30 cellular contexts compared by ENCODE assay signal in genomic region chr12:14247166-14247565, GRCh38.
"Had no signal": no experiment of that assay in that cellular context is flagged by ENCODE, and none has a peak within 500 bp of the region (broad histone marks: within the 10 kb centered on the region; RNA-seq: fewer than 3 reads in every experiment).

No MANE protein-coding gene starts in this region.

- H3K4me3 ChIP-seq: neural progenitor cell, ovary, psoas muscle, right lobe of liver, sigmoid colon, suprapubic skin, testis, tibial artery, transverse colon, upper lobe of right lung, uterus had no signal

- H3K4me2 ChIP-seq: neural progenitor cell had no signal

- H3K79me2 ChIP-seq: parathyroid adenoma had no signal

- ATAC-seq: natural killer cell; psoas muscle; right cardiac atrium; right lobe of liver; stimulated activated memory B cell treated with anti-CD40 and anti-IgM and Interleukin-4, amounts not matched to agents 10 μg/mL and 1 μg/mL and 100 μg/mL, for 72 hours; stimulated activated naive CD8-positive, alpha-beta T cell treated with anti-CD3 and anti-CD28 coated beads, Interleukin-15, amount 100 ng/mL, for 72 hours; stimulated activated naive CD8-positive, alpha-beta T cell treated with anti-CD3 and anti-CD28 coated beads, Interleukin-15, Interleukin-2, amounts not matched to agents 100 U/mL and 50 U/mL, for 24 hours; upper lobe of right lung had no signal

- H3K27me3 ChIP-seq: neural progenitor cell, ovary, right lobe of liver, sigmoid colon, suprapubic skin, testis, tibial artery, transverse colon, upper lobe of right lung, uterus had no signal

- DNase-seq: natural killer cell; occipital lobe; ovary; posterior cingulate gyrus; psoas muscle; right cardiac atrium; sigmoid colon; small intestine; stimulated activated CD4-positive, alpha-beta T cell treated with anti-CD3 and anti-CD28 coated beads, Interleukin-12 subunit alpha, Interleukin-12 subunit beta, amount 100 ng/mL, for 4 hours; stimulated activated CD4-positive, alpha-beta T cell treated with anti-CD3 and anti-CD28 coated beads, Interleukin-1b, Interleukin-23, amount 100 ng/mL, for 48 hours; stimulated activated CD4-positive, alpha-beta T cell treated with anti-CD3 and anti-CD28 coated beads, Interleukin-4, amount 100 ng/mL, for 1 hour; stimulated activated CD4-positive, alpha-beta T cell treated with anti-CD3 and anti-CD28 coated beads, Interleukin-4, amount 100 ng/mL, for 4 hours; stimulated activated CD8-positive, alpha-beta memory T cell treated with anti-CD3 and anti-CD28 coated beads, Interleukin-4, amount 100 ng/mL, for 48 hours; stimulated activated naive CD4-positive, alpha-beta T cell; stimulated activated naive CD8-positive, alpha-beta T cell treated with anti-CD3 and anti-CD28 coated beads, Interleukin-15, amount 100 ng/mL, for 72 hours; stimulated activated naive CD8-positive, alpha-beta T cell treated with anti-CD3 and anti-CD28 coated beads, Interleukin-15, Interleukin-2, amounts not matched to agents 100 U/mL and 50 U/mL, for 24 hours; substantia nigra; testis; tibial artery; transverse colon; upper lobe of right lung; uterus had no signal

- H3K4me3 Mint-ChIP-seq: natural killer cell; nephron; neural progenitor cell; stimulated activated memory B cell treated with anti-CD40 and anti-IgM and Interleukin-4, amounts not matched to agents 10 μg/mL and 1 μg/mL and 100 μg/mL, for 72 hours; stimulated activated naive CD8-positive, alpha-beta T cell treated with anti-CD3 and anti-CD28 coated beads, Interleukin-15, amount 100 ng/mL, for 72 hours; type B pancreatic cell had no signal

- H3K36me3 ChIP-seq: neural progenitor cell, ovary, right lobe of liver, sigmoid colon, suprapubic skin, transverse colon, upper lobe of right lung, uterus had no signal

- H3K4me1 Mint-ChIP-seq: natural killer cell, nephron, neural progenitor cell had no signal

- H2AFZ ChIP-seq: neural progenitor cell, parathyroid adenoma had no signal

- H3K9me3 ChIP-seq: ovary, right lobe of liver, testis had no signal

- H3K27ac Mint-ChIP-seq: natural killer cell; nephron; neural progenitor cell; progenitor cell of endocrine pancreas; stimulated activated memory B cell treated with anti-CD40 and anti-IgM and Interleukin-4, amounts not matched to agents 10 μg/mL and 1 μg/mL and 100 μg/mL, for 72 hours; stimulated activated naive CD8-positive, alpha-beta T cell treated with anti-CD3 and anti-CD28 coated beads, Interleukin-15, amount 100 ng/mL, for 72 hours; type B pancreatic cell had no signal

- H3K4me1 ChIP-seq: psoas muscle, sigmoid colon, suprapubic skin, transverse colon, upper lobe of right lung, uterus had no signal

- H3K27me3 Mint-ChIP-seq: progenitor cell of endocrine pancreas; stimulated activated memory B cell treated with anti-CD40 and anti-IgM and Interleukin-4, amounts not matched to agents 10 μg/mL and 1 μg/mL and 100 μg/mL, for 72 hours; stimulated activated naive CD8-positive, alpha-beta T cell treated with anti-CD3 and anti-CD28 coated beads, Interleukin-15, amount 100 ng/mL, for 72 hours had no signal

- H3K27ac ChIP-seq: neural progenitor cell, ovary, parathyroid adenoma, psoas muscle, right lobe of liver, sigmoid colon, suprapubic skin, tibial artery, transverse colon, upper lobe of right lung, uterus had no signal

- FAIRE-seq: small intestine had no signal

- H3K9ac ChIP-seq: neural progenitor cell, parathyroid adenoma had no signal

- H3K9me3 Mint-ChIP-seq: stimulated activated memory B cell treated with anti-CD40 and anti-IgM and Interleukin-4, amounts not matched to agents 10 μg/mL and 1 μg/mL and 100 μg/mL, for 72 hours had no signal
